39 cellular contexts compared by ENCODE assay signal in the genomic region with DNA sequence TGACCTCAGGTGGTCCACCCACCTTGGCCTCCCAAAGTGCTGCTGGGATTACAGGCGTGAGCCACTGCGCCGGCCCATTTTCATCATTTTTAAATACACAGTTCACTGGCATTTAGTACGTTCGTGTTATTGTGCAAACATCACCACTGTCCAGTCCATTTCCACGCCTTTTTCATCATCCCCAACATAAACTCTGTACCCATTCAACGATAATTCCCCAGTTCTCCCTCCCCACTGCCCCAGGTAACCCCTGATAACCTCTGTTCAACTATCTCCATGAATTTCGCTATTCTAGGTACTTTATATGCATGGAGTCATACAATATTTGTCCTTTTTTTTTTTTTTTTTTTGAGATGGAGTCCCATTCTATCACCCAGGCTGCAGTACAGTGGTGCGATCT. TPM values are rescaled to one million over a fixed set of nuclear protein-coding genes. Genes with fewer than 3 reads are reported as not detected.
"Had no signal": no experiment of that assay in that cellular context is flagged by ENCODE, and none has a peak within 500 bp of the region (broad histone marks: within the 10 kb centered on the region; RNA-seq: fewer than 3 reads in every experiment).

No MANE protein-coding gene starts in this region.

- DNase-seq: activated effector memory CD4-positive, alpha-beta T cell treated with anti-CD3 and anti-CD28 coated beads, Interleukin-2, amount 50 U/mL, for 16 hours; activated effector memory CD4-positive, alpha-beta T cell treated with Interleukin-2 at 50 U/mL for 16 hours; activated gamma-delta T cell; activated gamma-delta T cell treated with Interleukin-2 at 50 U/mL for 16 hours; activated naive CD4-positive, alpha-beta T cell; activated naive CD4-positive, alpha-beta T cell treated with anti-CD3 and anti-CD28 coated beads for 36 hours; activated naive CD4-positive, alpha-beta T cell treated with anti-CD3 and anti-CD28 coated beads, Interleukin-2, amount 10 ng/mL, durations not matched to agents 7 days and 5 days; activated naive CD4-positive, alpha-beta T cell treated with anti-CD3 and anti-CD28 coated beads, Interleukin-2, amount 50 U/mL, for 16 hours; activated naive CD4-positive, alpha-beta T cell treated with Interleukin-2 at 50 U/mL for 16 hours; activated naive CD8-positive, alpha-beta T cell treated with anti-CD3 and anti-CD28 coated beads for 36 hours; activated naive CD8-positive, alpha-beta T cell treated with anti-CD3 and anti-CD28 coated beads, Interleukin-2, amount 10 ng/mL, durations not matched to agents 7 days and 5 days; activated naive CD8-positive, alpha-beta T cell treated with anti-CD3 and anti-CD28 coated beads, Interleukin-2, amount 50 U/mL, for 24 hours; activated T-cell treated with anti-CD3 and anti-CD28 coated beads for 4 hours; activated T-cell treated with anti-CD3 and anti-CD28 coated beads, Interleukin-2, amount 50 U/mL, for 1 hour; activated T-cell treated with anti-CD3 and anti-CD28 coated beads, Interleukin-2, amount 50 U/mL, for 24 hours; activated T-cell treated with anti-CD3 and anti-CD28 coated beads, Interleukin-2, amount 50 U/mL, for 4 hours; activated T-cell treated with anti-CD3 and anti-CD28 coated beads, Interleukin-2, amount 50 U/mL, for 48 hours; activated T-cell treated with anti-CD3 and anti-CD28 coated beads, Interleukin-2, amount 50 U/mL, for 72 hours; adrenal gland; amniotic stem cell; amygdala; anterior cingulate cortex; aorta; body of pancreas; brain microvascular endothelial cell; caudate nucleus; central memory CD4-positive, alpha-beta T cell; cerebellar nuclear complex had no signal

- ATAC-seq: activated naive CD4-positive, alpha-beta T cell treated with anti-CD3 and anti-CD28 coated beads, Interleukin-2, amount 50 U/mL, for 72 hours; activated naive CD8-positive, alpha-beta T cell treated with anti-CD3 and anti-CD28 coated beads, Interleukin-2, amount 50 U/mL, for 24 hours; activated T-cell treated with anti-CD3 and anti-CD28 coated beads, Interleukin-2, amount 50 U/mL, for 4 hours; activated T-cell treated with anti-CD3 and anti-CD28 coated beads, Interleukin-2, amount 50 U/mL, for 72 hours; activated T-helper 17 cell treated with anti-CD3 and anti-CD28 coated beads, Interleukin-2, amount 50 U/mL, for 72 hours; body of pancreas had no signal

- H3K9me3 Mint-ChIP-seq: activated naive CD4-positive, alpha-beta T cell treated with anti-CD3 and anti-CD28 coated beads, Interleukin-2, amount 50 U/mL, for 24 hours; activated T-helper 1 cell treated with anti-CD3 and anti-CD28 coated beads, Interleukin-12 subunit alpha, Interleukin-12 subunit beta, Interleukin-2, Interleukin-4 antibody, amounts not matched to agents 30 ng/mL and 10 ng/mL and 1 ng/mL, durations not matched to agents 14 hours and 24 hours and 36 hours; central memory CD8-positive, alpha-beta T cell had no signal

- H3K36me3 Mint-ChIP-seq: activated naive CD4-positive, alpha-beta T cell treated with anti-CD3 and anti-CD28 coated beads, Interleukin-2, amount 50 U/mL, for 24 hours; activated naive CD8-positive, alpha-beta T cell; brain had no signal

- H3K27me3 Mint-ChIP-seq: activated naive CD4-positive, alpha-beta T cell treated with anti-CD3 and anti-CD28 coated beads, Interleukin-2, amount 50 U/mL, for 24 hours; activated naive CD8-positive, alpha-beta T cell treated with anti-CD3 and anti-CD28 coated beads for 36 hours; activated T-cell treated with anti-CD3 and anti-CD28 coated beads, Interleukin-2, amount 50 U/mL, for 24 hours had no signal

- H3K27ac Mint-ChIP-seq: activated naive CD4-positive, alpha-beta T cell treated with anti-CD3 and anti-CD28 coated beads for 36 hours; activated naive CD4-positive, alpha-beta T cell treated with anti-CD3 and anti-CD28 coated beads, Interleukin-2, amount 10 ng/mL, durations not matched to agents 7 days and 5 days; activated naive CD4-positive, alpha-beta T cell treated with anti-CD3 and anti-CD28 coated beads, Interleukin-2, amount 50 U/mL, for 24 hours; activated naive CD4-positive, alpha-beta T cell treated with anti-CD3 and anti-CD28 coated beads, Interleukin-2, amount 50 U/mL, for 72 hours; activated naive CD8-positive, alpha-beta T cell; activated naive CD8-positive, alpha-beta T cell treated with anti-CD3 and anti-CD28 coated beads for 36 hours; activated naive CD8-positive, alpha-beta T cell treated with anti-CD3 and anti-CD28 coated beads, Interleukin-2, amount 10 ng/mL, durations not matched to agents 7 days and 5 days; activated naive CD8-positive, alpha-beta T cell treated with anti-CD3 and anti-CD28 coated beads, Interleukin-2, amount 50 U/mL, for 24 hours; activated T-cell treated with anti-CD3 and anti-CD28 coated beads, Interleukin-2, amount 50 U/mL, for 24 hours; activated T-cell treated with anti-CD3 and anti-CD28 coated beads, Interleukin-2, amount 50 U/mL, for 72 hours; activated T-helper 1 cell treated with anti-CD3 and anti-CD28 coated beads, Interleukin-12 subunit alpha, Interleukin-12 subunit beta, Interleukin-2, Interleukin-4 antibody, amounts not matched to agents 30 ng/mL and 10 ng/mL and 1 ng/mL, durations not matched to agents 14 hours and 24 hours and 36 hours; activated T-helper 17 cell treated with anti-CD3 and anti-CD28 coated beads, Interleukin-2, amount 50 U/mL, for 72 hours; activated T-helper 2 cell treated with anti-CD3 and anti-CD28 coated beads, Interferon-gamma antibody, Interleukin-2, Interleukin-4, amounts not matched to agents 10 μg/mL and 5 μg/mL and 100 μg/mL, durations not matched to agents 14 hours and 24 hours and 36 hours had no signal

- H3K4me3 Mint-ChIP-seq: activated naive CD4-positive, alpha-beta T cell treated with anti-CD3 and anti-CD28 coated beads for 36 hours; activated naive CD4-positive, alpha-beta T cell treated with anti-CD3 and anti-CD28 coated beads, Interleukin-2, amount 10 ng/mL, durations not matched to agents 7 days and 5 days; activated naive CD4-positive, alpha-beta T cell treated with anti-CD3 and anti-CD28 coated beads, Interleukin-2, amount 50 U/mL, for 24 hours; activated naive CD8-positive, alpha-beta T cell; activated naive CD8-positive, alpha-beta T cell treated with anti-CD3 and anti-CD28 coated beads for 36 hours; activated naive CD8-positive, alpha-beta T cell treated with anti-CD3 and anti-CD28 coated beads, Interleukin-2, amount 10 ng/mL, durations not matched to agents 7 days and 5 days; activated naive CD8-positive, alpha-beta T cell treated with anti-CD3 and anti-CD28 coated beads, Interleukin-2, amount 50 U/mL, for 24 hours; activated T-cell treated with anti-CD3 and anti-CD28 coated beads, Interleukin-2, amount 50 U/mL, for 24 hours; activated T-cell treated with anti-CD3 and anti-CD28 coated beads, Interleukin-2, amount 50 U/mL, for 4 hours; activated T-cell treated with anti-CD3 and anti-CD28 coated beads, Interleukin-2, amount 50 U/mL, for 72 hours; activated T-helper 1 cell treated with anti-CD3 and anti-CD28 coated beads, Interleukin-12 subunit alpha, Interleukin-12 subunit beta, Interleukin-2, Interleukin-4 antibody, amounts not matched to agents 30 ng/mL and 10 ng/mL and 1 ng/mL, durations not matched to agents 14 hours and 24 hours and 36 hours; activated T-helper 17 cell treated with anti-CD3 and anti-CD28 coated beads, Interleukin-2, amount 50 U/mL, for 72 hours; central memory CD8-positive, alpha-beta T cell had no signal

- H3K4me1 Mint-ChIP-seq: central memory CD8-positive, alpha-beta T cell had no signal

- H3K4me3 ChIP-seq: adrenal gland, ascending aorta, body of pancreas, breast epithelium, cardiac muscle cell had no signal

RNA-seq across cellular contexts. Expression of gene ELFN2, which starts 18.2 kb away (rescaled TPM):
- total RNA-seq: ascending aorta, breast epithelium had no signal
